ENCODE assay signal across 27 cellular contexts in genomic region chr3:56205406-56205805, GRCh38.
"Had no signal": no experiment of that assay in that cellular context is flagged by ENCODE, and none has a peak within 500 bp of the region (broad histone marks: within the 10 kb centered on the region; RNA-seq: fewer than 3 reads in every experiment).

No MANE protein-coding gene starts in this region.

- H3K27ac ChIP-seq: ascending aorta, heart left ventricle, left lung, lower lobe of right lung, right lobe of liver, skin epidermis, thoracic aorta, upper lobe of left lung, vagina had no signal

- ATAC-seq: esophagus mucosa; heart left ventricle; left lung; lower lobe of right lung; natural killer cell treated with Interleukin-12 subunit alpha and Interleukin-12 subunit beta and Interleukin-15 and Interleukin-18, amount 100 ng/mL, for 72 hours; right lobe of liver; stimulated activated effector memory CD8-positive, alpha-beta T cell treated with anti-CD3 and anti-CD28 coated beads, Interleukin-12 subunit alpha, Interleukin-12 subunit beta, amount 100 ng/mL, for 72 hours had no signal

- H3K27me3 ChIP-seq: ascending aorta, heart left ventricle, left lung, right lobe of liver, upper lobe of left lung, vagina had no signal

- H3K4me3 ChIP-seq: ascending aorta, heart left ventricle, left lung, lower lobe of right lung, right lobe of liver, skin epidermis, thoracic aorta, upper lobe of left lung, vagina had no signal

- H3K36me3 ChIP-seq: ascending aorta, heart left ventricle, left lung, lower lobe of right lung, right lobe of liver, thoracic aorta, upper lobe of left lung, vagina had no signal

- DNase-seq: activated CD4-positive, alpha-beta memory T cell treated with anti-CD3 and anti-CD28 coated beads for 36 hours; activated CD4-positive, alpha-beta T cell treated with anti-CD3 and anti-CD28 coated beads, Interleukin-2, amount 10 ng/mL, durations not matched to agents 24 days and 14 days; activated CD4-positive, CD25-positive, alpha-beta regulatory T cell treated with anti-CD3 and anti-CD28 coated beads, Interleukin-2, amount 50 U/mL, for 72 hours; activated CD8-positive, alpha-beta memory T cell treated with anti-CD3 and anti-CD28 coated beads, Interleukin-2, amount 50 U/mL, for 4 hours; activated effector memory CD4-positive, alpha-beta T cell treated with anti-CD3 and anti-CD28 coated beads, Interleukin-2, amount 50 U/mL, for 16 hours; activated naive CD4-positive, alpha-beta T cell treated with anti-CD3 and anti-CD28 coated beads, Interleukin-2, amount 10 ng/mL, durations not matched to agents 7 days and 5 days; activated naive CD8-positive, alpha-beta T cell treated with anti-CD3 and anti-CD28 coated beads, Interleukin-2, amount 10 ng/mL, durations not matched to agents 7 days and 5 days; activated T-cell treated with anti-CD3 and anti-CD28 coated beads, Interleukin-2, amount 50 U/mL, for 1 hour; central memory CD4-positive, alpha-beta T cell; endodermal cell; foreskin fibroblast; heart left ventricle; kidney glomerular epithelial cell; left lung; lower lobe of right lung; mesenchymal stem cell; posterior cingulate gyrus; right lobe of liver; stimulated activated CD4-positive, alpha-beta T cell treated with anti-CD3 and anti-CD28 coated beads, Interleukin-4, amount 100 ng/mL, for 24 hours; upper lobe of left lung had no signal

- H3K4me1 ChIP-seq: ascending aorta, heart left ventricle, left lung, lower lobe of right lung, right lobe of liver, upper lobe of left lung, vagina had no signal
